Comparison of ENCODE assay signal across 8 cellular contexts in the genomic region with DNA sequence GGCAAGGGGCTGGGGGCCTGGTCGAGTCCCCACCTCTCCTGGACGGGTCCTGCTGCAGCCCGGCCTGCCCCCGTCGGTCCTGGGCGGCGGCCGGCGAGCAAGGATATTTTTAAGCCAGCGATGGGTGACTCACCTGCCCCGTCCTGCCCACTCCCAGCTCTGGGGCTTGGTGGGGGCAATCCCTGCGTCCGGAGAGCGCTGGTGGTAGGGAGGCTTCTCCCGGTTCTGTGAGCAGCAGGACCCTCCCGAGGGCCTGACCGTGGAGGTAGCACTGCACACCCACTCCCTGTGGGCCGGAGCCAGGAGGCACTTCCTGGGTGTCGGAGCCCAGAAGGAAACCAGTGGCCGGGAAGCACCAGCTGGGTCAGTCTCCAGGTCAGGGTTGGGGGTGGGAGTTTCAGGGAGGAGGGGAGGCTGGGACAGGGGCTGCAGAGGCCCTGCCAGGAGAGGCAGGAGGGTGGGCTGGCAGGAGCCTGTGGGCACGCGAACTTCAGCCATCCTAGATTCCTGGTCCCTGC. TPM values are rescaled to one million over a fixed set of nuclear protein-coding genes. Genes with fewer than 3 reads are reported as not detected.
DNase-seq lines count a peak whose midpoint lies in the region; ATAC-seq and TF ChIP-seq lines count a peak whose summit lies in the region.

No MANE protein-coding gene starts in this region.

- H3K36me3 ChIP-seq in A673 (ENCODE audit: insufficient read depth, low read length, poor library complexity, severe bottlenecking) (no peaks in the 10 kb centered on the region), HUES64 (ENCODE audit: insufficient read depth, low read length) (no peaks in the 10 kb centered on the region)

- POLR2A ChIA-PET in A673 (lab: Charles Lee; ENCODE audit: low non-redundant PET): no interaction called here

- H3K9ac ChIP-seq in HUES64 (ENCODE audit: low read depth, low read length): peak overlapping the region; percentile 52; the same call in 1 of the 2 replicates

- CTCF ChIA-PET in A673 (lab: Charles Lee): no interaction called here

- TF ChIP-seq CTCF in A673 (conservative IDR thresholded peaks at IDR 0.05; ENCODE audit: low read depth, low read length): no peak

- H3K4me3 ChIP-seq in A673 (ENCODE audit: low read depth, low read length, poor library complexity, severe bottlenecking): peak overlapping the region; percentile 31
- H3K4me3 ChIP-seq in HUES64 (ENCODE audit: low read length): peak overlapping the region; percentile 60

- H3K4me1 ChIP-seq in A673 (ENCODE audit: insufficient read depth, low read length, poor library complexity, severe bottlenecking) (no peaks in the 10 kb centered on the region), HUES64 (ENCODE audit: insufficient read depth, low read length) (peaks cover 20% of the 10 kb centered on the region)

- BruUV-seq in A673 (replicated peaks; lab: Mats Ljungman, UMichigan): no TSS peak

- ATAC-seq in HG02571 (IDR thresholded peaks at IDR 0.05; ENCODE audit: unreplicated experiment): no peak

- H3K9me3 ChIP-seq in A673 (ENCODE audit: low read depth, low read length, poor library complexity, severe bottlenecking) (no peaks in the 10 kb centered on the region), HUES64 (ENCODE audit: insufficient read depth, low read depth, low read length) (no peaks in the 10 kb centered on the region)

- intact Hi-C loops in A673 (cut with micrococcal nuclease; ENCODE audit: unreplicated experiment): no loop called here

- H3K27me3 ChIP-seq in A673 (replicated peaks; ENCODE audit: insufficient read depth, low read depth, low read length, poor library complexity) (no peaks in the 10 kb centered on the region), HUES64 (ENCODE audit: insufficient read depth, low read length) (peaks cover 8% of the 10 kb centered on the region)

- WGBS in HUES64: 11% methylated on average over 22 of the region's 22 CpGs

- DNase-seq in A673 (ENCODE audit: low spot score): no peak
- DNase-seq in epithelial cell of prostate (ENCODE audit: low read depth, low spot score): no peak
- peak; percentile 66 for DNase-seq in myocyte (ENCODE audit: low read depth)
- no peak for DNase-seq in MV-4-11 (lab: John Stamatoyannopoulos, UW)
- no peak for DNase-seq in GDM1 (lab: John Stamatoyannopoulos, UW)
- no peak for DNase-seq in NCI-H1436 treated with DMSO at 0.1 percent for 48 hours (lab: John Stamatoyannopoulos, UW)

- no peak overlapping the region for H3K27ac ChIP-seq in A673 (ENCODE audit: low read depth, low read length, poor library complexity, severe bottlenecking)
- H3K27ac ChIP-seq in HUES64 (ENCODE audit: low read depth, low read length): no peak overlapping the region
- peak overlapping the region; percentile 94 for H3K27ac ChIP-seq in epithelial cell of prostate

RNA-seq across cellular contexts. Expression of gene EPS8L2, which starts 0.5 kb away (rescaled TPM):
- 0.66 and 0.90 TPM in 2 replicates for total RNA-seq in A673 (2021)
- 16.7 TPM for polyA plus RNA-seq in HUES64 (2013, experiment 1 of 2)
- 15.1 TPM for polyA plus RNA-seq in HUES64 (2013, experiment 2 of 2)
- 20.4 and 26.5 TPM in 2 replicates for total RNA-seq in myocyte
- polyA plus RNA-seq in myocyte (2012): 40.5 TPM

RNA-seq across cellular contexts. Expression of gene TMEM80, which starts 10.9 kb away (rescaled TPM):
- total RNA-seq in A673 (2021) (13.6 and 17.6 TPM in 2 replicates), myocyte (37.8 and 44.7 TPM in 2 replicates)
- polyA plus RNA-seq in HUES64 (2013, experiment 1 of 2): 13.7 TPM
- polyA plus RNA-seq in HUES64 (2013, experiment 2 of 2): 17.6 TPM
- polyA plus RNA-seq in myocyte (2012): 43.8 TPM

RNA-seq across cellular contexts. Expression of gene DEAF1, which starts 11.5 kb away (rescaled TPM):
- 56.3 and 56.7 TPM in 2 replicates for total RNA-seq in A673 (2021)
- polyA plus RNA-seq in HUES64 (2013, experiment 1 of 2): 41.2 TPM
- polyA plus RNA-seq in HUES64 (2013, experiment 2 of 2): 53.1 TPM
- 22.5 and 35.8 TPM in 2 replicates for total RNA-seq in myocyte
- polyA plus RNA-seq in myocyte (2012): 57.1 TPM

RNA-seq across cellular contexts. Expression of gene TALDO1, which starts 40.8 kb away (rescaled TPM):
- 173 and 175 TPM in 2 replicates for total RNA-seq in A673 (2021)
- polyA plus RNA-seq in HUES64 (2013, experiment 1 of 2): 182 TPM
- 176 TPM for polyA plus RNA-seq in HUES64 (2013, experiment 2 of 2)
- total RNA-seq in myocyte: 118 and 155 TPM in 2 replicates
- polyA plus RNA-seq in myocyte (2012): 245 TPM

Comparison
In these comparisons a context has a peak if more than half of its experiments do, and no peak if none do; other contexts are left out.
1. RNA of gene EPS8L2, which starts 0.5 kb away (total RNA-seq): 20.4 to 26.5 TPM in myocyte; 0.66 to 0.90 TPM in A673; every median in the first group is over 10 times any median in the second.